In the genomic region with DNA sequence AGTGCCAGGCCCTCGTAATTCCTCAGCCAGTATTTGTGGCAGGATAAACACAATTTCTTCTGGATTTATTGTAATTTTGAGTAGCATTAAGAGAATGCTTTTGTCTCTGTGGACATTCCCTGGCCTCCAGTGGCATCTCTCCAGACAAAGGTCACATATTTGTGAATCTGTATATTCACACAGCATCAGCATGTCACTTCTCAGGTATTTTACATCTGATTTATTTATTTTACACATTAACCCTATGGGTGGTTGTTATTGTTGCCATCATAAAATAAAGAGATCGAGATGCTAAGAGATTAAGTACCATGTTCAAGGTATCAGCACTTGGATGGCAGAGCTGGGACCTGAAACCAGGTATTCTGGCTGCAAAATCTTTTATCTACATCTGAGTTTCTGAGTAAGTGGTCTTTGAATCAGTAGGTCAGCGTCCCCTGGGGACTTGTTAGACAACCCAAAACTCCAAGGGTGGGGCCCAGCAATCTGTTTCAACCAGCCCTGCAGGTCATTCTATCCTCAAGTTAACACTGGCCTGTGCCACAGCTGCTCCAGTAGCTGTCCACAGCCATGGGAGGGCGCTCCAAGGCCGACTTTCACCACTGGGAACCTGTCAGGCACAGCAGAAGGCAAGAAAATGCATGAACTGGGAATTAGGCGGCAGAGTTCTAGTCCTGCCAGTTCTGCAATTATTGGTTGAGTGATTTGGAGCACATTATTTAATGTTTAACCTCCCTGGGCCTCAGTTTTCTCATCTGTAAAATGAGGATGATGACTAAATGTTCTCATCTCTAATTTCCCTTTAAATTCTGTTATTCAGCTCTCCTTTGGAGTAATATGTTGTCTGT, we compare ENCODE assay signal across 8 cellular contexts. TPM values are rescaled to one million over a fixed set of nuclear protein-coding genes. Genes with fewer than 3 reads are reported as not detected.
DNase-seq lines count a peak whose midpoint lies in the region; ATAC-seq, FAIRE-seq and TF ChIP-seq lines count a peak whose summit lies in the region.

No MANE protein-coding gene starts in this region.

- SMC1A ChIA-PET in GM12878 (lab: Charles Lee; ENCODE audit: uncharacterized antibody, unreplicated experiment): interaction anchor here (0.8 to 2.2 kb wide), 4 partner anchors 642 to 699 kb away, joined by 3 to 6 read pairs (median 5); no protein-coding TSS in a partner anchor

- in situ Hi-C loops in GM12878 (cut with MboI): no loop called here

- CTCF ChIA-PET in GM12878 (lab: Yijun Ruan, JAX): interaction anchor here (0.7 to 1.9 kb wide), 14 partner anchors 8 to 896 kb away, joined by 3 to 8 read pairs (median 4); no protein-coding TSS in a partner anchor

- no peaks in the 10 kb centered on the region for H3K79me2 ChIP-seq in GM12878 (ENCODE audit: control insufficient read depth, insufficient read depth, low read length)

- RAD21 ChIA-PET in GM12878 (lab: Charles Lee; ENCODE audit: unreplicated experiment): interaction anchor here (1.0 to 2.2 kb wide), 5 partner anchors 19 to 702 kb away, joined by 3 to 9 read pairs (median 5); no protein-coding TSS in a partner anchor

- H3K9ac ChIP-seq in GM12878 (ENCODE audit: control insufficient read depth, insufficient read depth, low read length): no peak overlapping the region

- WGBS in GM12878 (ENCODE audit: insufficient coverage, insufficient replicate concordance, low lambda C conversion rate, missing lambda C conversion rate): 5% methylated on average over 6 of the region's 6 CpGs

- no peak overlapping the region for H3K4me3 ChIP-seq in GM12878

- ATAC-seq in GM12878: peak; percentile 98
- ATAC-seq in GM21737 (IDR thresholded peaks at IDR 0.05; ENCODE audit: unreplicated experiment): no peak
- no peak for ATAC-seq in HG03039 (IDR thresholded peaks at IDR 0.05; ENCODE audit: unreplicated experiment)

- no peaks in the 10 kb centered on the region for H3K4me1 ChIP-seq in GM12878 (ENCODE audit: control insufficient read depth, insufficient read depth, low read length)

- peak; percentile 89 for TF ChIP-seq CTCF in GM12874 (IDR thresholded peaks at IDR 0.05; ENCODE audit: insufficient read depth, low read depth, low read length)
- TF ChIP-seq CTCF in GM12878 (IDR thresholded peaks at IDR 0.05 in 2 of 3, conservative IDR thresholded peaks at IDR 0.05 in 1 of 3; ENCODE audit: control insufficient read depth in 2 of 3, extremely low read depth in 1 of 3, insufficient read depth in 1 of 3, low read depth in 3 of 3, low read length in 3 of 3): peak; percentile 87 to 89 (median 87)

- no peaks in the 10 kb centered on the region for H4K20me1 ChIP-seq in GM12878 (ENCODE audit: control insufficient read depth, insufficient read depth)

- no peak for TF ChIP-seq POLR2A in GM12878 (IDR thresholded peaks at IDR 0.05; ENCODE audit: low read depth, low read length)

- no peak overlapping the region for H3K4me2 ChIP-seq in GM12878 (ENCODE audit: control insufficient read depth, insufficient read depth)

- POLR2A ChIA-PET in GM12878 (lab: Charles Lee): no interaction called here

- intact Hi-C loops in GM12878 (cut with micrococcal nuclease; ENCODE audit: unreplicated experiment): loop anchor here (1.0 kb wide), 1 partner anchor 698 kb away; no protein-coding TSS in a partner anchor

- DNase-seq in NCI-H1436 treated with DMSO at 0.1 percent for 48 hours (lab: John Stamatoyannopoulos, UW): peak; percentile 4
- DNase-seq in T1000 (lab: John Stamatoyannopoulos, UW): peak; percentile 42
- no peak for DNase-seq in GM12878 (ENCODE audit: low read depth, low spot score)
- DNase-seq in iPS-NIHi7 (ENCODE audit: extremely low spot score): peak; percentile 80
- peak; percentile 60 to 72 for DNase-seq in stimulated activated CD4-positive, alpha-beta T cell treated with anti-CD3 and anti-CD28 coated beads, Interleukin-1b, Interleukin-23, amount 100 ng/mL, for 4 hours (ENCODE audit: low read depth in 2 of 2)

- H3K36me3 ChIP-seq in GM12878 (ENCODE audit: control insufficient read depth in 2 of 2, insufficient read depth in 2 of 2, low read length in 1 of 2): no peaks in the 10 kb centered on the region

- no TSS peak for BruUV-seq in GM12878 (replicated peaks; lab: Mats Ljungman, UMichigan)

- H2AFZ ChIP-seq in GM12878 (ENCODE audit: control insufficient read depth, low read depth, low read length): no peak overlapping the region

- H3K9me3 ChIP-seq in GM12878 (replicated peaks; ENCODE audit: control insufficient read depth, insufficient read depth, low read length): no peaks in the 10 kb centered on the region; the same call in 2 of the 3 replicates

- no peak overlapping the region for H3K27ac ChIP-seq in GM12878 (ENCODE audit: control insufficient read depth, insufficient read depth)

- FAIRE-seq in GM12878 (lab: Jason Lieb, UNC): peak; percentile 72

- no peak for TF ChIP-seq EP300 in GM12878 (IDR thresholded peaks at IDR 0.05; ENCODE audit: borderline replicate concordance in 1 of 2, control insufficient read depth in 1 of 2, low read depth in 2 of 2, low read length in 2 of 2)

- no peaks in the 10 kb centered on the region; a peak in 1 of 4 replicates for H3K27me3 ChIP-seq in GM12878 (replicated peaks in 1 of 2; ENCODE audit: control insufficient read depth in 2 of 2, insufficient read depth in 2 of 2, low read length in 1 of 2)

- TF ChIP-seq RAD21 in GM12878 (IDR thresholded peaks at IDR 0.05; ENCODE audit: insufficient read depth, low read depth, low read length): peak; percentile 97

TF ChIP-seq in GM12878, 131 proteins besides CTCF, POLR2A, EP300 and RAD21 (continues in another document):
- TF ChIP-seq ZNF24 (IDR thresholded peaks at IDR 0.05) (no peak), EZH2 (IDR thresholded peaks at IDR 0.05; ENCODE audit: borderline replicate concordance, control insufficient read depth, low read depth, low read length) (no peak), NR2F1 (conservative IDR thresholded peaks at IDR 0.05) (no peak), JUND (IDR thresholded peaks at IDR 0.05; ENCODE audit: low read depth, low read length) (no peak), NFIC (IDR thresholded peaks at IDR 0.05; ENCODE audit: low read depth, low read length) (no peak), NBN (IDR thresholded peaks at IDR 0.05) (no peak), YY1 (IDR thresholded peaks at IDR 0.05; ENCODE audit: low read depth, low read length) (0 out of 2 replicates have a peak, but pooled peaks have one; percentile 22), STAT3 (IDR thresholded peaks at IDR 0.05; ENCODE audit: low read depth, low read length) (no peak), CHD2 (IDR thresholded peaks at IDR 0.05; ENCODE audit: borderline replicate concordance, low read depth, low read length) (no peak), SMC3 (IDR thresholded peaks at IDR 0.05; ENCODE audit: borderline replicate concordance, low read length) (peak; percentile 82)
- TF ChIP-seq, protein P1, sequence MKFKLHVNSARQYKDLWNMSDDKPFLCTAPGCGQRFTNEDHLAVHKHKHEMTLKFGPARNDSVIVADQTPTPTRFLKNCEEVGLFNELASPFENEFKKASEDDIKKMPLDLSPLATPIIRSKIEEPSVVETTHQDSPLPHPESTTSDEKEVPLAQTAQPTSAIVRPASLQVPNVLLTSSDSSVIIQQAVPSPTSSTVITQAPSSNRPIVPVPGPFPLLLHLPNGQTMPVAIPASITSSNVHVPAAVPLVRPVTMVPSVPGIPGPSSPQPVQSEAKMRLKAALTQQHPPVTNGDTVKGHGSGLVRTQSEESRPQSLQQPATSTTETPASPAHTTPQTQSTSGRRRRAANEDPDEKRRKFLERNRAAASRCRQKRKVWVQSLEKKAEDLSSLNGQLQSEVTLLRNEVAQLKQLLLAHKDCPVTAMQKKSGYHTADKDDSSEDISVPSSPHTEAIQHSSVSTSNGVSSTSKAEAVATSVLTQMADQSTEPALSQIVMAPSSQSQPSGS (IDR thresholded peaks at IDR 0.05; ENCODE audit: low read length): no peak

RNA-seq across cellular contexts. Expression of a gene that starts 17.6 kb away (rescaled TPM):
- total RNA-seq in GM12878 (2013; cell fraction: nucleolus; rRNA removed): 14.3 and 74.8 TPM in 2 replicates
- total RNA-seq in GM12878 (2014; rRNA removed) (73.9 and 86.5 TPM in 2 replicates), GM12878 (2014; rRNA removed; fragmentation: Illumina TruSeq; extraction: Trizol) (184 and 189 TPM in 2 replicates), GM12878 (2021) (45.5 and 50.1 TPM in 2 replicates)
- 65.0 TPM for polyA plus RNA-seq in GM12878 (2011; ENCODE audit: low read depth)
- polyA plus RNA-seq in GM12878 (2011; rRNA removed) (83.1 and 135 TPM in 2 replicates), GM12878 (2014; fragmentation: Illumina TruSeq; extraction: Trizol) (135 and 166 TPM in 2 replicates), GM12878 (2014; fragmentation: Nextera tagmentation; extraction: Ambion mirVana) (100 to 1,000 TPM; 291 to 318 TPM), GM12878 (2014; rRNA removed) (83.9 and 125 TPM in 2 replicates), GM12878 (2016; fragmentation: Nextera tagmentation; extraction: Ambion mirVana) (100 to 1,000 TPM; 278 to 281 TPM)
- polyA plus RNA-seq in GM12878 (2011; cell fraction: cytosol; rRNA removed): 20.0 and 31.8 TPM in 2 replicates
- 25.0 and 35.1 TPM in 2 replicates for polyA plus RNA-seq in GM12878 (2011; cell fraction: nucleus; rRNA removed)
- polyA plus RNA-seq in GM12878 (2012): 94.6 and 110 TPM in 2 replicates
- 10.4 and 13.6 TPM in 2 replicates for polyA minus RNA-seq in GM12878 (2011; rRNA and poly(A)+ RNA removed)
- 9.0 and 9.6 TPM in 2 replicates for polyA minus RNA-seq in GM12878 (2011; cell fraction: cytosol; rRNA and poly(A)+ RNA removed)
- 11.2 and 23.5 TPM in 2 replicates for polyA minus RNA-seq in GM12878 (2011; cell fraction: nucleus; rRNA and poly(A)+ RNA removed)
